27 cellular contexts compared by ENCODE assay signal in genomic region chr19:34953092-34953491, GRCh38.
"Had no signal": no experiment of that assay in that cellular context is flagged by ENCODE, and none has a peak within 500 bp of the region (broad histone marks: within the 10 kb centered on the region; RNA-seq: fewer than 3 reads in every experiment).

No MANE protein-coding gene starts in this region.

- H3K4me3 ChIP-seq: left lung, lung, neural progenitor cell, right atrium auricular region, skin epidermis, suprapubic skin, thoracic aorta, tibial artery, upper lobe of right lung had no signal

- ATAC-seq: left colon; left lung; natural killer cell; sciatic nerve; stimulated activated effector memory CD8-positive, alpha-beta T cell treated with anti-CD3 and anti-CD28 coated beads, Interleukin-12 subunit alpha, Interleukin-12 subunit beta, amount 100 ng/mL, for 72 hours; upper lobe of right lung had no signal

- H3K27ac ChIP-seq: left lung, neural progenitor cell, neutrophil, parathyroid adenoma, right atrium auricular region, skin epidermis, suprapubic skin, thoracic aorta, tibial artery, upper lobe of right lung had no signal

- H3K9ac ChIP-seq: neural progenitor cell, parathyroid adenoma had no signal

- H3K4me1 Mint-ChIP-seq: mesothelial cell of epicardium; nephron progenitor cell; neural progenitor cell; stimulated activated effector memory CD8-positive, alpha-beta T cell treated with anti-CD3 and anti-CD28 coated beads, Interleukin-12 subunit alpha, Interleukin-12 subunit beta, amount 100 ng/mL, for 72 hours had no signal

- H3K79me2 ChIP-seq: parathyroid adenoma had no signal

- H3K27me3 Mint-ChIP-seq: naive B cell; stimulated activated naive CD8-positive, alpha-beta T cell treated with anti-CD3 and anti-CD28 coated beads, Interleukin-15, Interleukin-2, amounts not matched to agents 100 ng/mL and 50 ng/mL, for 24 hours had no signal

- FAIRE-seq: kidney, urothelium cell line had no signal

- H2AFZ ChIP-seq: neural progenitor cell, parathyroid adenoma had no signal

- H3K27me3 ChIP-seq: left lung, neural progenitor cell, neutrophil, right atrium auricular region, suprapubic skin, tibial artery, upper lobe of right lung had no signal

- H3K4me1 ChIP-seq: left lung, neural progenitor cell, parathyroid adenoma, right atrium auricular region, suprapubic skin, tibial artery, upper lobe of right lung had no signal

- H3K27ac Mint-ChIP-seq: mesothelial cell of epicardium; naive B cell; natural killer cell; nephron progenitor cell; neural progenitor cell; stimulated activated effector memory CD8-positive, alpha-beta T cell treated with anti-CD3 and anti-CD28 coated beads, Interleukin-12 subunit alpha, Interleukin-12 subunit beta, amount 100 ng/mL, for 72 hours; stimulated activated naive CD8-positive, alpha-beta T cell treated with anti-CD3 and anti-CD28 coated beads, Interleukin-15, Interleukin-2, amounts not matched to agents 100 ng/mL and 50 ng/mL, for 24 hours had no signal

- DNase-seq: hippocampal formation; kidney; left colon; left lung; mesendoderm; naive B cell; natural killer cell; nephron progenitor cell; occipital lobe; stimulated activated CD4-positive, alpha-beta T cell treated with anti-CD3 and anti-CD28 coated beads, Interleukin-4, amount 100 ng/mL, for 24 hours; stimulated activated naive CD4-positive, alpha-beta T cell; tibial artery; trophoblast cell; upper lobe of right lung had no signal

- H3K4me2 ChIP-seq: neural progenitor cell had no signal

- H3K36me3 ChIP-seq: neutrophil had no signal

- H3K4me3 Mint-ChIP-seq: mesothelial cell of epicardium; naive B cell; natural killer cell; neural progenitor cell; stimulated activated effector memory CD8-positive, alpha-beta T cell treated with anti-CD3 and anti-CD28 coated beads, Interleukin-12 subunit alpha, Interleukin-12 subunit beta, amount 100 ng/mL, for 72 hours; stimulated activated naive CD8-positive, alpha-beta T cell treated with anti-CD3 and anti-CD28 coated beads, Interleukin-15, Interleukin-2, amounts not matched to agents 100 ng/mL and 50 ng/mL, for 24 hours had no signal
